Comparison of ENCODE assay signal across 8 cellular contexts in the genomic region with DNA sequence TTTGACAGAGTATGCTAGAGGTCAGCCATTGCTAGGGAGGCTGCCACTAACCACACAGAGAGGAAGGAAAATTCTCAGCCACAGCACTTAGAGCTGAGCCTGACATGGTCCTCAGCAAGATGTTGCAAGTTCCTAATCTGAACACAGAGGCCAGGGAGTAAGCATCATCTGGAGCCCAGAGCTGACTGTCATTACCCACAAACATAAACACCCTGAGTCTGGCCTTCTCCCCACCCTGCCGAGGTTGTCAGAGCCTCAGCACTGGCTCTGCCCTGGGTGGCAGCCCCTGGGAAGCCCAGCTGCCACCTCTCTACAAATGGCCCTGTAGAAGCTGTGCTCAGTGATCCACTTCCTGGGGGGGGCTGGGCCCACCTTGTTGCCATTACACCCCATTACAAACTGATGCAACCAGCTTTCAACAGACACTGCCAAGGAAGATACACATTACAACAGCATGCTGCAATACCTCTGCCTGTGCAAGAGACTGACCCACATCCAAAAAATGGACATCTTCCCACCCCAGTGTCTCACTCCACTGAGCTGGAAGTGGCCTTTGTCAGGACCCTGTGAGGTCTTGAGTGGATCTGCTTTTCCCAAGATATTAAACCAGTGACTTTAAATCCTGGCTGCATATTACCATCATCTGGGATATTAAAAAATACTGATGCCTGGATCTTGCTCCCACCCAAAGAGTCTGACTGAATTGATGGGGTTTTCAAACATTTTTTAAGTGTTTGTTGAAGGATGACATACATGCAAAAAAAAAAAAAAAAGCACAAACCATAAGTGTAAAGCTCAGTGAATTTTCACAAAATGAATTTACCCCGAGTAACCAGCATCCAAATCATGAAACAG. TPM values are rescaled to one million over a fixed set of nuclear protein-coding genes. Genes with fewer than 3 reads are reported as not detected.
DNase-seq lines count a peak whose midpoint lies in the region; ATAC-seq and TF ChIP-seq lines count a peak whose summit lies in the region.

No MANE protein-coding gene starts in this region.

- 58 to 89% methylated on average over 1 to 2 of the region's 2 CpGs for WGBS in gastroesophageal sphincter (ENCODE audit: low coverage in 1 of 2), 2 donors

- POLR2A ChIA-PET in CD8-positive, alpha-beta T cell (lab: Charles Lee), result interaction anchor here (0.7 to 8.2 kb wide), 18 partner anchors 8 to 71 kb away, joined by 3 to 173 read pairs (median 15); a partner anchor contains a TSS
- POLR2A ChIA-PET in activated CD4-positive, alpha-beta memory T cell treated with anti-CD3 and anti-CD28 coated beads, Interleukin-2, amount 10 ng/mL, durations not matched to agents 7 days and 5 days (lab: Charles Lee), result interaction anchor here (0.7 to 9.2 kb wide), 18 partner anchors 9 to 361 kb away, joined by 3 to 563 read pairs (median 6); a partner anchor contains a TSS

- peak overlapping the region; percentile 54 for H3K4me3 Mint-ChIP-seq in CD8-positive, alpha-beta T cell
- peak overlapping the region; percentile 19 for H3K4me3 Mint-ChIP-seq in activated CD4-positive, alpha-beta memory T cell treated with anti-CD3 and anti-CD28 coated beads, Interleukin-2, amount 10 ng/mL, durations not matched to agents 7 days and 5 days

- no peaks in the 10 kb centered on the region for H3K27me3 ChIP-seq in CD8-positive, alpha-beta T cell (ENCODE audit: insufficient read depth, low read length)
- H3K27me3 ChIP-seq in gastroesophageal sphincter, result no peaks in the 10 kb centered on the region
- no peaks in the 10 kb centered on the region for H3K27me3 ChIP-seq in subcutaneous abdominal adipose tissue (ENCODE audit: control insufficient read depth in 5 of 5, insufficient read depth in 4 of 5, low read length in 5 of 5)

- peak overlapping the region; percentile 89 for H3K27ac ChIP-seq in CD8-positive, alpha-beta T cell (ENCODE audit: low read depth, low read length)
- H3K27ac ChIP-seq in gastroesophageal sphincter, result peak overlapping the region in 3 of 4 donors; percentile 57 to 62 (median 60)
- H3K27ac ChIP-seq in subcutaneous abdominal adipose tissue (ENCODE audit: low read depth, low read length), result peak overlapping the region; percentile 79

- no peaks in the 10 kb centered on the region for H3K27me3 Mint-ChIP-seq in CD8-positive, alpha-beta T cell (ENCODE audit: low read depth)
- no peaks in the 10 kb centered on the region for H3K27me3 Mint-ChIP-seq in activated CD4-positive, alpha-beta memory T cell treated with anti-CD3 and anti-CD28 coated beads, Interleukin-2, amount 10 ng/mL, durations not matched to agents 7 days and 5 days

- no peaks in the 10 kb centered on the region for H3K9me3 Mint-ChIP-seq in CD8-positive, alpha-beta T cell
- H3K9me3 Mint-ChIP-seq in activated CD4-positive, alpha-beta memory T cell treated with anti-CD3 and anti-CD28 coated beads, Interleukin-2, amount 10 ng/mL, durations not matched to agents 7 days and 5 days, result no peaks in the 10 kb centered on the region

- peaks cover 97% of the 10 kb centered on the region for H3K4me1 Mint-ChIP-seq in CD8-positive, alpha-beta T cell (ENCODE audit: low read depth)
- peaks cover 96% of the 10 kb centered on the region for H3K4me1 Mint-ChIP-seq in activated CD4-positive, alpha-beta memory T cell treated with anti-CD3 and anti-CD28 coated beads, Interleukin-2, amount 10 ng/mL, durations not matched to agents 7 days and 5 days

- peaks cover 51% of the 10 kb centered on the region for H3K36me3 Mint-ChIP-seq in CD8-positive, alpha-beta T cell
- H3K36me3 Mint-ChIP-seq in activated CD4-positive, alpha-beta memory T cell treated with anti-CD3 and anti-CD28 coated beads, Interleukin-2, amount 10 ng/mL, durations not matched to agents 7 days and 5 days (ENCODE audit: low read depth), result peaks cover 69% of the 10 kb centered on the region

- peak; percentile 75 for ATAC-seq in CD8-positive, alpha-beta T cell
- ATAC-seq in HG02870 (IDR thresholded peaks at IDR 0.05; ENCODE audit: unreplicated experiment) (peak; percentile 9), gastroesophageal sphincter (peak; percentile 88), HG03039 (IDR thresholded peaks at IDR 0.05; ENCODE audit: unreplicated experiment) (no peak)

- no peaks in the 10 kb centered on the region for H3K36me3 ChIP-seq in CD8-positive, alpha-beta T cell (ENCODE audit: insufficient read depth, low read length)
- peaks cover 0 to 57% of the 10 kb centered on the region in 2 donors for H3K36me3 ChIP-seq in gastroesophageal sphincter
- peaks cover 0 to 15% (median 10%) of the 10 kb centered on the region in 5 donors for H3K36me3 ChIP-seq in subcutaneous abdominal adipose tissue (ENCODE audit: control insufficient read depth in 5 of 5, insufficient read depth in 5 of 5, low read length in 5 of 5)

- TF ChIP-seq EP300 in gastroesophageal sphincter (IDR thresholded peaks at IDR 0.05), result no peak

- no peak for TF ChIP-seq CTCF in CD8-positive, alpha-beta T cell (IDR thresholded peaks at IDR 0.05)
- no peak for TF ChIP-seq CTCF in gastroesophageal sphincter (IDR thresholded peaks at IDR 0.05)

- TF ChIP-seq POLR2A in gastroesophageal sphincter (IDR thresholded peaks at IDR 0.05), result no peak

- H3K4me3 ChIP-seq in CD8-positive, alpha-beta T cell (ENCODE audit: low read depth, low read length), result no peak overlapping the region
- no peak overlapping the region for H3K4me3 ChIP-seq in gastroesophageal sphincter
- no peak overlapping the region for H3K4me3 ChIP-seq in subcutaneous abdominal adipose tissue (ENCODE audit: low read depth in 1 of 5, low read length in 5 of 5)

- peak overlapping the region; percentile 99 for H3K27ac Mint-ChIP-seq in CD8-positive, alpha-beta T cell
- peak overlapping the region; percentile 99 for H3K27ac Mint-ChIP-seq in activated CD4-positive, alpha-beta memory T cell treated with anti-CD3 and anti-CD28 coated beads, Interleukin-2, amount 10 ng/mL, durations not matched to agents 7 days and 5 days

- intact Hi-C loops in CD8-positive, alpha-beta T cell (cut with DNase I, micrococcal nuclease), result loop anchor here (1.0 to 5.0 kb wide), 7 partner anchors 9 to 40 kb away; a partner anchor contains a TSS

- H3K9me3 ChIP-seq in CD8-positive, alpha-beta T cell (ENCODE audit: low read length), result no peaks in the 10 kb centered on the region
- H3K9me3 ChIP-seq in gastroesophageal sphincter (no peaks in the 10 kb centered on the region), subcutaneous abdominal adipose tissue (ENCODE audit: control insufficient read depth in 5 of 5, low read length in 5 of 5) (no peaks in the 10 kb centered on the region)

- CTCF ChIA-PET in CD8-positive, alpha-beta T cell (lab: Charles Lee), result interaction anchor here (0.8 to 8.5 kb wide), 16 partner anchors 9 to 71 kb away, joined by 3 to 120 read pairs (median 8); a partner anchor contains a TSS
- CTCF ChIA-PET in activated CD4-positive, alpha-beta memory T cell treated with anti-CD3 and anti-CD28 coated beads, Interleukin-2, amount 10 ng/mL, durations not matched to agents 7 days and 5 days (lab: Charles Lee), result interaction anchor here (0.6 to 8.0 kb wide), 22 partner anchors 8 to 333 kb away, joined by 3 to 104 read pairs (median 4); a partner anchor contains a TSS

- peak overlapping the region in 1 of 5 donors; percentile 42 for H3K9ac ChIP-seq in subcutaneous abdominal adipose tissue (ENCODE audit: low read length in 5 of 5)

- DNase-seq in CD8-positive, alpha-beta T cell, result peak in 4 of 7 experiments; percentile 57 to 85 (median 70)
- DNase-seq in activated CD4-positive, alpha-beta memory T cell treated with anti-CD3 and anti-CD28 coated beads, Interleukin-2, amount 10 ng/mL, durations not matched to agents 7 days and 5 days, result peak; percentile 63
- DNase-seq in NCI-H2107 treated with DMSO at 0.1 percent for 48 hours (lab: John Stamatoyannopoulos, UW; ENCODE audit: unreplicated experiment) (no peak), T-helper 9 cell (no peak)

- peaks cover 91% of the 10 kb centered on the region for H3K4me1 ChIP-seq in CD8-positive, alpha-beta T cell (ENCODE audit: insufficient read depth, low read length)
- H3K4me1 ChIP-seq in gastroesophageal sphincter (peaks cover 0 to 54% (median 32%) of the 10 kb centered on the region in 3 donors), subcutaneous abdominal adipose tissue (ENCODE audit: control insufficient read depth in 5 of 5, insufficient read depth in 5 of 5, low read length in 5 of 5) (peaks cover 8 to 76% (median 48%) of the 10 kb centered on the region in 5 donors)

RNA-seq across cellular contexts. Expression of a gene that starts 33.0 kb away (rescaled TPM):
- 1,000 to 10,000 TPM; 1,214 to 1,250 TPM for total RNA-seq in CD8-positive, alpha-beta T cell
- total RNA-seq in activated CD4-positive, alpha-beta memory T cell treated with anti-CD3 and anti-CD28 coated beads, Interleukin-2, amount 10 ng/mL, durations not matched to agents 7 days and 5 days, result 100 to 1,000 TPM; 231 to 239 TPM
- 10 to 100 TPM; 10.9 to 74.3 (median 19.4) TPM for total RNA-seq in gastroesophageal sphincter

Comparison
In these comparisons a context has a peak if more than half of its experiments do, and no peak if none do; other contexts are left out.
1. DNase-seq: peak in CD8-positive, alpha-beta T cell (4 of 7) and activated CD4-positive, alpha-beta memory T cell treated with anti-CD3 and anti-CD28 coated beads, Interleukin-2, amount 10 ng/mL, durations not matched to agents 7 days and 5 days (single experiment); none in NCI-H2107 treated with DMSO at 0.1 percent for 48 hours (single experiment) and T-helper 9 cell (single experiment).
2. RNA of a gene that starts 33.0 kb away (total RNA-seq): 1,214 to 1,250 TPM in CD8-positive, alpha-beta T cell; 231 to 239 TPM in activated CD4-positive, alpha-beta memory T cell treated with anti-CD3 and anti-CD28 coated beads, Interleukin-2, amount 10 ng/mL, durations not matched to agents 7 days and 5 days and 10.9 to 74.3 TPM in gastroesophageal sphincter; every median in the first group is over 4 times any median in the second.
3. Peak in every context shown above with its lines, with median percentiles within 50 percentile points of each other: H3K27ac ChIP-seq.